ENCODE assay signal across 8 cellular contexts in genomic region chr1:1630965-1631792, GRCh38. TPM values are rescaled to one million over a fixed set of nuclear protein-coding genes. Genes with fewer than 3 reads are reported as not detected.
DNase-seq lines count a peak whose midpoint lies in the region; ATAC-seq, FAIRE-seq and TF ChIP-seq lines count a peak whose summit lies in the region.

No MANE protein-coding gene starts in this region.

- intact Hi-C loops in Right ventricle myocardium inferior (cut with DNase I), result no loop called here
- intact Hi-C loops in pancreas (cut with DNase I), result no loop called here
- intact Hi-C loops in PC-9 (cut with micrococcal nuclease; ENCODE audit: unreplicated experiment), result no loop called here

- no peaks in the 10 kb centered on the region for H3K79me2 ChIP-seq in PC-9 (ENCODE audit: low read depth)

- no peak overlapping the region for H3K4me2 ChIP-seq in PC-9

- H4K20me1 ChIP-seq in PC-9 (ENCODE audit: insufficient read depth), result no peaks in the 10 kb centered on the region

- CTCF ChIA-PET in PC-9 (lab: Charles Lee), result no interaction called here

- H3K27me3 ChIP-seq in pancreas (no peaks in the 10 kb centered on the region), PC-9 (ENCODE audit: insufficient read depth, low read depth) (no peaks in the 10 kb centered on the region)

- H3K27ac ChIP-seq in pancreas (peak overlapping the region in 1 of 4 donors; percentile 44), PC-9 (no peak overlapping the region)

- ATAC-seq in Right ventricle myocardium inferior (peak; percentile 68), pancreas (peak in 3 of 4 donors; percentile 23 to 27 (median 23)), GM19452 (IDR thresholded peaks at IDR 0.05; ENCODE audit: unreplicated experiment) (no peak)

- TF ChIP-seq CTCF in GM12865 (IDR thresholded peaks at IDR 0.05; ENCODE audit: insufficient read depth, low read depth, low read length, missing control alignments) (no peak), pancreas (IDR thresholded peaks at IDR 0.05) (no peak), PC-9 (conservative IDR thresholded peaks at IDR 0.05) (no peak)

- 27 to 28% methylated on average over 48 to 79 of the region's 79 CpGs for WGBS in pancreas, 2 donors

- no peaks in the 10 kb centered on the region for H3K9me2 ChIP-seq in PC-9 (ENCODE audit: insufficient read depth)

- POLR2A ChIA-PET in PC-9 (lab: Charles Lee; ENCODE audit: unreplicated experiment), result no interaction called here

- peak; percentile 5 for DNase-seq in GM12865 (ENCODE audit: low read depth)
- peak; percentile 32 for DNase-seq in T-helper 9 cell
- DNase-seq in Right ventricle myocardium inferior (ENCODE audit: missing footprints), result peak; percentile 90
- DNase-seq in pancreas, result peak in 4 of 6 donors; percentile 23 to 80 (median 61)
- DNase-seq in PC-9, result no peak
- DNase-seq in NCI-H226, result no peak
- DNase-seq in stimulated activated CD4-positive, alpha-beta T cell treated with anti-CD3 and anti-CD28 coated beads, Interleukin-2, amount 100 ng/mL, for 48 hours, result no peak

- no peak overlapping the region for H2AFZ ChIP-seq in PC-9

- H3F3A ChIP-seq in PC-9 (ENCODE audit: insufficient read depth, low read depth), result no peaks in the 10 kb centered on the region

- no peaks in the 10 kb centered on the region for H3K4me1 ChIP-seq in pancreas
- no peaks in the 10 kb centered on the region for H3K4me1 ChIP-seq in PC-9 (replicated peaks; ENCODE audit: insufficient read depth)

- H3K4me3 ChIP-seq in GM12865 (ENCODE audit: low read depth, low read length), result peak overlapping the region; percentile 44; the same call in 1 of the 2 replicates
- peak overlapping the region in 1 of 4 donors; percentile 10 for H3K4me3 ChIP-seq in pancreas
- H3K4me3 ChIP-seq in PC-9, result no peak overlapping the region

- H3K36me3 ChIP-seq in pancreas (peaks cover 0 to 6% (median 0%) of the 10 kb centered on the region in 3 donors), PC-9 (ENCODE audit: low read depth) (no peaks in the 10 kb centered on the region)

- H3K9me3 ChIP-seq in pancreas (no peaks in the 10 kb centered on the region), PC-9 (ENCODE audit: insufficient read depth, low read depth) (no peaks in the 10 kb centered on the region)

- no TSS peak for BruUV-seq in PC-9 (replicated peaks; lab: Mats Ljungman, UMichigan)

- no peak for FAIRE-seq in pancreas (lab: Jason Lieb, UNC)

RNA-seq across cellular contexts. Expression of gene MMP23B, which starts 0.8 kb away (rescaled TPM):
- total RNA-seq in Right ventricle myocardium inferior (36.2 TPM), pancreas (1 to 10 TPM in 3 of 6 donors, under 1 TPM in 3; 0.46 to 6.9 (median 1.6) TPM), PC-9 (2021) (4.6 and 4.9 TPM in 2 replicates)
- 10 to 100 TPM in 1 of 2 donors, 1 to 10 TPM in 1; 1.1 to 12.3 TPM for polyA plus RNA-seq in pancreas

RNA-seq across cellular contexts. Expression of gene MIB2, which starts 15.9 kb away (rescaled TPM):
- 103 TPM for total RNA-seq in Right ventricle myocardium inferior
- 10 to 100 TPM; 27.4 to 60.8 (median 32.4) TPM for total RNA-seq in pancreas
- polyA plus RNA-seq in pancreas, result 100 to 1,000 TPM; 140 to 253 TPM
- 75.0 and 92.8 TPM in 2 replicates for total RNA-seq in PC-9 (2021)

RNA-seq across cellular contexts. Expression of gene CDK11B, which starts 27.6 kb away (rescaled TPM):
- total RNA-seq in Right ventricle myocardium inferior, result 24.0 TPM
- total RNA-seq in pancreas, result 10 to 100 TPM in 4 of 6 donors, 1 to 10 TPM in 2; 9.0 to 11.1 (median 10.6) TPM
- polyA plus RNA-seq in pancreas, result 10 to 100 TPM; 28.8 to 31.8 TPM
- total RNA-seq in PC-9 (2021), result 21.2 and 22.5 TPM in 2 replicates

RNA-seq across cellular contexts. Expression of gene FNDC10, which starts 31.2 kb away (rescaled TPM):
- total RNA-seq in Right ventricle myocardium inferior, result 3.0 TPM
- 1 to 10 TPM in 2 of 6 donors, under 1 TPM in 4; 0.28 to 2.4 (median 0.71) TPM for total RNA-seq in pancreas
- polyA plus RNA-seq in pancreas, result 1 to 10 TPM; 1.6 to 2.3 TPM
- total RNA-seq in PC-9 (2021), result 5.4 and 7.8 TPM in 2 replicates

RNA-seq across cellular contexts. Expression of gene SSU72, which starts 56.5 kb away (rescaled TPM):
- total RNA-seq in Right ventricle myocardium inferior, result 116 TPM
- total RNA-seq in pancreas, result 10 to 100 TPM; 49.2 to 63.2 (median 54.4) TPM
- 10 to 100 TPM; 57.9 to 74.3 TPM for polyA plus RNA-seq in pancreas
- total RNA-seq in PC-9 (2021), result 139 and 145 TPM in 2 replicates

Comparison
In these comparisons a context has a peak if more than half of its experiments do, and no peak if none do; other contexts are left out.
1. DNase-seq: peak in GM12865 (single experiment), T-helper 9 cell (single experiment), Right ventricle myocardium inferior (single experiment) and pancreas (4 of 6); none in PC-9 (0 of 2), NCI-H226 (single experiment) and stimulated activated CD4-positive, alpha-beta T cell treated with anti-CD3 and anti-CD28 coated beads, Interleukin-2, amount 100 ng/mL, for 48 hours (0 of 2).